ENCODE assay signal across 9 cellular contexts in genomic region chr7:125670926-125671572, GRCh38.
A peak's percentile ranks its signal among the peaks of the same experiment; 100 is the strongest.
DNase-seq lines count a peak whose midpoint lies in the region; ATAC-seq and TF ChIP-seq lines count a peak whose summit lies in the region.
"Had no signal": no experiment of that assay in that cellular context is flagged by ENCODE, and none has a peak within 500 bp of the region (broad histone marks: within the 10 kb centered on the region; RNA-seq: fewer than 3 reads in every experiment).

No MANE protein-coding gene starts in this region.

- no peaks in the 10 kb centered on the region for H3K36me3 Mint-ChIP-seq in activated CD4-positive, alpha-beta T cell treated with anti-CD3 and anti-CD28 coated beads, Interleukin-2, amount 10 ng/mL, durations not matched to agents 24 days and 14 days (ENCODE audit: low read depth)

- peak; percentile 70 for TF ChIP-seq CTCF in RWPE1 (conservative IDR thresholded peaks at IDR 0.05; ENCODE audit: low read depth)

- no peaks in the 10 kb centered on the region for H3K9me3 Mint-ChIP-seq in activated CD4-positive, alpha-beta T cell treated with anti-CD3 and anti-CD28 coated beads, Interleukin-2, amount 10 ng/mL, durations not matched to agents 24 days and 14 days

- intact Hi-C loops in activated CD4-positive, alpha-beta T cell treated with anti-CD3 and anti-CD28 coated beads, Interleukin-2, amount 10 ng/mL, durations not matched to agents 24 days and 14 days (cut with micrococcal nuclease), result no loop called here

- DNase-seq in Ammon's horn (ENCODE audit: low spot score) (peak; percentile 15), H4 (ENCODE audit: low spot score) (peak; percentile 53), RWPE1 (ENCODE audit: low spot score) (peak; percentile 3), inferior parietal cortex (ENCODE audit: extremely low spot score) (peak; percentile 40), islet precursor cell (no peak), NOMO-1 treated with DMSO at 0.1 percent for 48 hours (lab: John Stamatoyannopoulos, UW; ENCODE audit: unreplicated experiment) (no peak)
- no peak for DNase-seq in activated CD4-positive, alpha-beta T cell treated with anti-CD3 and anti-CD28 coated beads, Interleukin-2, amount 10 ng/mL, durations not matched to agents 24 days and 14 days
- DNase-seq: activated T-cell treated with anti-CD3 and anti-CD28 coated beads, Interleukin-2, amount 50 U/mL, for 1 hour had no signal

- no peak for ATAC-seq in HG03457 (IDR thresholded peaks at IDR 0.05; ENCODE audit: unreplicated experiment)

- no peak overlapping the region for H3K4me3 Mint-ChIP-seq in activated CD4-positive, alpha-beta T cell treated with anti-CD3 and anti-CD28 coated beads, Interleukin-2, amount 10 ng/mL, durations not matched to agents 24 days and 14 days

- H3K27ac ChIP-seq in RWPE1, result no peak overlapping the region

- POLR2A ChIA-PET in RWPE1 (lab: Yijun Ruan, JAX; ENCODE audit: low non-redundant PET), result no interaction called here

- no peaks in the 10 kb centered on the region for H3K27me3 Mint-ChIP-seq in activated CD4-positive, alpha-beta T cell treated with anti-CD3 and anti-CD28 coated beads, Interleukin-2, amount 10 ng/mL, durations not matched to agents 24 days and 14 days

- CTCF ChIA-PET in RWPE1 (lab: Yijun Ruan, JAX), result interaction anchor here (0.5 to 0.7 kb wide), 2 partner anchors 224 to 295 kb away, joined by 3 read pairs; no protein-coding TSS in a partner anchor

- no peaks in the 10 kb centered on the region for H3K4me1 Mint-ChIP-seq in activated CD4-positive, alpha-beta T cell treated with anti-CD3 and anti-CD28 coated beads, Interleukin-2, amount 10 ng/mL, durations not matched to agents 24 days and 14 days

- H3K27ac Mint-ChIP-seq in activated CD4-positive, alpha-beta T cell treated with anti-CD3 and anti-CD28 coated beads, Interleukin-2, amount 10 ng/mL, durations not matched to agents 24 days and 14 days, result no peak overlapping the region

Comparison
In these comparisons a context has a peak if more than half of its experiments do, and no peak if none do; other contexts are left out.
1. DNase-seq: peak in Ammon's horn (single experiment), H4 (single experiment), RWPE1 (single experiment) and inferior parietal cortex (single experiment); none in islet precursor cell (single experiment), activated CD4-positive, alpha-beta T cell treated with anti-CD3 and anti-CD28 coated beads, Interleukin-2, amount 10 ng/mL, durations not matched to agents 24 days and 14 days (single experiment) and NOMO-1 treated with DMSO at 0.1 percent for 48 hours (single experiment).